ENCODE assay signal across 9 cellular contexts in genomic region chr4:123411976-123412589, GRCh38.
DNase-seq lines count a peak whose midpoint lies in the region; ATAC-seq and TF ChIP-seq lines count a peak whose summit lies in the region.
"Had no signal": no experiment of that assay in that cellular context is flagged by ENCODE, and none has a peak within 500 bp of the region (broad histone marks: within the 10 kb centered on the region; RNA-seq: fewer than 3 reads in every experiment).

No MANE protein-coding gene starts in this region.

- CTCF ChIA-PET in GM10248 (lab: Yijun Ruan, JAX): interaction anchor here (1.0 to 2.4 kb wide), 4 partner anchors 9 to 29 kb away, joined by 3 to 7 read pairs (median 4); no protein-coding TSS in a partner anchor

- no peak overlapping the region for H3K4me3 Mint-ChIP-seq in effector memory CD8-positive, alpha-beta T cell

- TF ChIP-seq CTCF in GM10248 (IDR thresholded peaks at IDR 0.05; ENCODE audit: control extremely low read depth, extremely low read depth, low read depth, missing control alignments): no peak

- DNase-seq in GM10248 (ENCODE audit: extremely low spot score): peak; percentile 29
- no peak for DNase-seq in effector memory CD8-positive, alpha-beta T cell
- no peak for DNase-seq in GM19238 (ENCODE audit: insufficient read length, low spot score)
- DNase-seq in hippocampal formation (lab: John Stamatoyannopoulos, UW): no peak
- no peak for DNase-seq in SIG-M5 treated with dmso at 0.1 percent for 504 hours (lab: John Stamatoyannopoulos, UW; ENCODE audit: unreplicated experiment)
- no peak for DNase-seq in pons (ENCODE audit: low spot score)
- DNase-seq: stimulated activated naive CD4-positive, alpha-beta T cell treated with Interleukin-2 at 50 U/mL for 16 hours had no signal

- peaks cover 6 to 17% of the 10 kb centered on the region in 2 donors for H3K4me1 Mint-ChIP-seq in effector memory CD8-positive, alpha-beta T cell (ENCODE audit: low read depth in 2 of 2)

- H3K27ac Mint-ChIP-seq in effector memory CD8-positive, alpha-beta T cell: peak overlapping the region; percentile 6

- peaks cover 2% of the 10 kb centered on the region for H3K36me3 Mint-ChIP-seq in effector memory CD8-positive, alpha-beta T cell (ENCODE audit: insufficient read depth)

- ATAC-seq in GM19468 (IDR thresholded peaks at IDR 0.05; ENCODE audit: extremely low read depth, unreplicated experiment) (peak; percentile 27), HG03342 (IDR thresholded peaks at IDR 0.05; ENCODE audit: unreplicated experiment) (peak; percentile 79)
- no peak for ATAC-seq in effector memory CD8-positive, alpha-beta T cell (replicated peaks)

- no peaks in the 10 kb centered on the region for H3K9me3 Mint-ChIP-seq in effector memory CD8-positive, alpha-beta T cell

- POLR2A ChIA-PET in GM10248 (lab: Yijun Ruan, JAX): no interaction called here

- no peaks in the 10 kb centered on the region for H3K27me3 Mint-ChIP-seq in effector memory CD8-positive, alpha-beta T cell
